Comparison of ENCODE assay signal across 1 cellular context in the genomic region with DNA sequence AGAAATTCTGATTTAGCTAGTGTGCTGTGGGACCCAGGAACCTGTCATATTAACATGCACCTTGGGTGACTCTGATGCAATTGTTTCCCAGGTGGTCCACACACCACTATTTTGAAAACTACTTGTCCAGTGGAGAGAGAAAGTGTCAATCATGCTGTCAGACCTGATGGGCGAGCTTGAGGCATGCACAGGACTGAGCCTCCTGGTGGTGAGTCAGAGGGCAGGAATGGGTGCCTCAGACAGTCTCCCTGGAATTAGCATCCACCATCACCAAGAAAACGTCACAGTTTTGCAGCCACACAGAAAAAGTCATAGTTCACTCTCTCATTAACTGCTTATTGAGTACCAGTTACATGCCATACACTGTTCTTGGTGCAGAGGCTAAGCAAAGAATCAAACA.
TF ChIP-seq lines count a peak whose summit lies in the region.

No MANE protein-coding gene starts in this region.

TF ChIP-seq in H1, 55 proteins besides CTCF, POLR2A, EP300 and RAD21:
- TF ChIP-seq ZNF274 (IDR thresholded peaks at IDR 0.05; ENCODE audit: borderline replicate concordance, extremely low read depth, low read length): no peak
- no peak for TF ChIP-seq SIN3A (conservative IDR thresholded peaks at IDR 0.05 in 1 of 2, IDR thresholded peaks at IDR 0.05 in 1 of 2; ENCODE audit: low read depth in 1 of 2, low read length in 2 of 2)
- no peak for TF ChIP-seq CBX8 (IDR thresholded peaks at IDR 0.05; ENCODE audit: borderline replicate concordance, low read depth, low read length)
- no peak for TF ChIP-seq BRCA1 (IDR thresholded peaks at IDR 0.05; ENCODE audit: low read depth, low read length)
- no peak for TF ChIP-seq SP2 (IDR thresholded peaks at IDR 0.05; ENCODE audit: low read length)
- TF ChIP-seq, protein P1, sequence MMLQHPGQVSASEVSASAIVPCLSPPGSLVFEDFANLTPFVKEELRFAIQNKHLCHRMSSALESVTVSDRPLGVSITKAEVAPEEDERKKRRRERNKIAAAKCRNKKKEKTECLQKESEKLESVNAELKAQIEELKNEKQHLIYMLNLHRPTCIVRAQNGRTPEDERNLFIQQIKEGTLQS (IDR thresholded peaks at IDR 0.05; ENCODE audit: insufficient read depth, low read depth, low read length): no peak
- TF ChIP-seq RXRA (IDR thresholded peaks at IDR 0.05; ENCODE audit: insufficient read depth, low read depth, low read length): no peak
- no peak for TF ChIP-seq CTBP2 (IDR thresholded peaks at IDR 0.05; ENCODE audit: borderline replicate concordance, insufficient read depth, insufficient read length, low read length)
- TF ChIP-seq TBP (IDR thresholded peaks at IDR 0.05; ENCODE audit: low read depth, low read length): no peak
